Comparison of ENCODE assay signal across 1 cellular context in the genomic region with DNA sequence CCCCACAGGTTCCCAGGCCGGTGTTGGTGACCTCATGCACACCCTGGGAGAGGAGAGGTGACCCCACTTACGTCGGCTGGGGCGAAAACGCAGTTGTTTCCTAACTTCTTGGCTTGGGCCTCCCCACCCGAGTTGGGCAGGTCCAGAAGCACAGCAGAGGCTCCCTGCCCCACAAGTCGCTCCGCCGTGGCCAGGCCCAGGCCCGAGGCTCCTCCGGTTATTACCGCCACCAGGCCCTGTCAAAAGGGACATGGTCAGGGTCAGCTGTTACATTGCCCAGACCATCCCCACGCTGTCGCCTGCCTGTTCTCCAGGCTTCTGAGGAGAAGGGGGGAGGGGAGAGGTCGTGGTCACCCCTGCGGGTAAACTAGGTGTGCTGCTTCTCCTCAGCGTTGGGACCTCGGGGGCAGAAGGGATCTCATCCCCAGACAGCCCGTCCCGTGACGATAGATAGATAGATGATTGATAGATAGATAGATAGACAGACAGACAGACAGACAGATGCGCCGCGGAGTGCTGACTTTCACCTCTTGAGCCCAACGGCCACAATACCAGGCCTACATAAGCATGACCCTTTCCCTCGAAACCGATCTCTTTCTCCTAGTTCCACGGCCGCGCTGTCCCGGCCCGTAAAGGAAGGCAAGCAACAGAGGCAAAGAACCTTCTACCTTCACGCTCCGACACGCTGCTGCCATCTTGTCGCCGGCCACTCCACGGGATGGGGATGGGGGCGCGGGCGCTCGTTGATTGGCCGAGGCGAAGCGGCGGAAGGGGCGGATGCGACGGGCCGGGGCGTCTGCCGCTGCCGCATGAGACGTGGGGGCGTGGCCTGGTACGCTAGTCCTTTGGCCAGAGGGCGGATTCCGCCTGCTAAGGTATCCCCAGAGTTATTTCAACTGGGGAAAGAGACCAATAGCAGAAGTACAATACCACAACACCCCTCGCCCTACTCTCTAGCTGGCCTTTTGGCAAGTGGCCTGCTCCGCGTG.
TF ChIP-seq lines count a peak whose summit lies in the region.

Gene HSD17B10 (minus strand): TSS at position 720 of the 989 bp plus-strand sequence. CDS start 25 bp downstream, at position 695.

TF ChIP-seq in HEK293, 187 proteins besides CTCF, POLR2A, EP300 and RAD21 (continued from another document):
- TF ChIP-seq, protein P1, sequence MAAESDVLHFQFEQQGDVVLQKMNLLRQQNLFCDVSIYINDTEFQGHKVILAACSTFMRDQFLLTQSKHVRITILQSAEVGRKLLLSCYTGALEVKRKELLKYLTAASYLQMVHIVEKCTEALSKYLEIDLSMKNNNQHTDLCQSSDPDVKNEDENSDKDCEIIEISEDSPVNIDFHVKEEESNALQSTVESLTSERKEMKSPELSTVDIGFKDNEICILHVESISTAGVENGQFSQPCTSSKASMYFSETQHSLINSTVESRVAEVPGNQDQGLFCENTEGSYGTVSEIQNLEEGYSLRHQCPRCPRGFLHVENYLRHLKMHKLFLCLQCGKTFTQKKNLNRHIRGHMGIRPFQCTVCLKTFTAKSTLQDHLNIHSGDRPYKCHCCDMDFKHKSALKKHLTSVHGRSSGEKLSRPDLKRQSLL (tag by site-specific recombination; IDR thresholded peaks at IDR 0.05): no peak
- TF ChIP-seq ZNF692 (tag by site-specific recombination; IDR thresholded peaks at IDR 0.05) (no peak), ZNF48 (tag by site-specific recombination; IDR thresholded peaks at IDR 0.05) (no peak), TRIM28 (IDR thresholded peaks at IDR 0.05; ENCODE audit: borderline replicate concordance, low read length) (no peak), ZNF560 (tag by site-specific recombination; IDR thresholded peaks at IDR 0.05; ENCODE audit: borderline replicate concordance) (no peak), WT1 (tag by site-specific recombination; IDR thresholded peaks at IDR 0.05) (no peak), BCL11B (tag by site-specific recombination; IDR thresholded peaks at IDR 0.05; ENCODE audit: low read depth) (no peak), ZFHX2 (tag by site-specific recombination; conservative IDR thresholded peaks at IDR 0.05) (no peak), ZNF202 (tag by site-specific recombination; IDR thresholded peaks at IDR 0.05; ENCODE audit: borderline replicate concordance) (no peak), ZNF266 (tag by site-specific recombination; IDR thresholded peaks at IDR 0.05; ENCODE audit: low read depth) (no peak), ZNF513 (tag by site-specific recombination; IDR thresholded peaks at IDR 0.05) (no peak), ZBTB48 (tag by site-specific recombination; IDR thresholded peaks at IDR 0.05) (no peak)
- TF ChIP-seq, protein P2, sequence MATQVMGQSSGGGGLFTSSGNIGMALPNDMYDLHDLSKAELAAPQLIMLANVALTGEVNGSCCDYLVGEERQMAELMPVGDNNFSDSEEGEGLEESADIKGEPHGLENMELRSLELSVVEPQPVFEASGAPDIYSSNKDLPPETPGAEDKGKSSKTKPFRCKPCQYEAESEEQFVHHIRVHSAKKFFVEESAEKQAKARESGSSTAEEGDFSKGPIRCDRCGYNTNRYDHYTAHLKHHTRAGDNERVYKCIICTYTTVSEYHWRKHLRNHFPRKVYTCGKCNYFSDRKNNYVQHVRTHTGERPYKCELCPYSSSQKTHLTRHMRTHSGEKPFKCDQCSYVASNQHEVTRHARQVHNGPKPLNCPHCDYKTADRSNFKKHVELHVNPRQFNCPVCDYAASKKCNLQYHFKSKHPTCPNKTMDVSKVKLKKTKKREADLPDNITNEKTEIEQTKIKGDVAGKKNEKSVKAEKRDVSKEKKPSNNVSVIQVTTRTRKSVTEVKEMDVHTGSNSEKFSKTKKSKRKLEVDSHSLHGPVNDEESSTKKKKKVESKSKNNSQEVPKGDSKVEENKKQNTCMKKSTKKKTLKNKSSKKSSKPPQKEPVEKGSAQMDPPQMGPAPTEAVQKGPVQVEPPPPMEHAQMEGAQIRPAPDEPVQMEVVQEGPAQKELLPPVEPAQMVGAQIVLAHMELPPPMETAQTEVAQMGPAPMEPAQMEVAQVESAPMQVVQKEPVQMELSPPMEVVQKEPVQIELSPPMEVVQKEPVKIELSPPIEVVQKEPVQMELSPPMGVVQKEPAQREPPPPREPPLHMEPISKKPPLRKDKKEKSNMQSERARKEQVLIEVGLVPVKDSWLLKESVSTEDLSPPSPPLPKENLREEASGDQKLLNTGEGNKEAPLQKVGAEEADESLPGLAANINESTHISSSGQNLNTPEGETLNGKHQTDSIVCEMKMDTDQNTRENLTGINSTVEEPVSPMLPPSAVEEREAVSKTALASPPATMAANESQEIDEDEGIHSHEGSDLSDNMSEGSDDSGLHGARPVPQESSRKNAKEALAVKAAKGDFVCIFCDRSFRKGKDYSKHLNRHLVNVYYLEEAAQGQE (tag by site-specific recombination; IDR thresholded peaks at IDR 0.05): no peak
- TF ChIP-seq, protein P3, sequence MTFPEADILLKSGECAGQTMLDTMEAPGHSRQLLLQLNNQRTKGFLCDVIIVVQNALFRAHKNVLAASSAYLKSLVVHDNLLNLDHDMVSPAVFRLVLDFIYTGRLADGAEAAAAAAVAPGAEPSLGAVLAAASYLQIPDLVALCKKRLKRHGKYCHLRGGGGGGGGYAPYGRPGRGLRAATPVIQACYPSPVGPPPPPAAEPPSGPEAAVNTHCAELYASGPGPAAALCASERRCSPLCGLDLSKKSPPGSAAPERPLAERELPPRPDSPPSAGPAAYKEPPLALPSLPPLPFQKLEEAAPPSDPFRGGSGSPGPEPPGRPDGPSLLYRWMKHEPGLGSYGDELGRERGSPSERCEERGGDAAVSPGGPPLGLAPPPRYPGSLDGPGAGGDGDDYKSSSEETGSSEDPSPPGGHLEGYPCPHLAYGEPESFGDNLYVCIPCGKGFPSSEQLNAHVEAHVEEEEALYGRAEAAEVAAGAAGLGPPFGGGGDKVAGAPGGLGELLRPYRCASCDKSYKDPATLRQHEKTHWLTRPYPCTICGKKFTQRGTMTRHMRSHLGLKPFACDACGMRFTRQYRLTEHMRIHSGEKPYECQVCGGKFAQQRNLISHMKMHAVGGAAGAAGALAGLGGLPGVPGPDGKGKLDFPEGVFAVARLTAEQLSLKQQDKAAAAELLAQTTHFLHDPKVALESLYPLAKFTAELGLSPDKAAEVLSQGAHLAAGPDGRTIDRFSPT (tag by site-specific recombination; IDR thresholded peaks at IDR 0.05): no peak
